Comparison of ENCODE assay signal across 19 cellular contexts in the genomic region with DNA sequence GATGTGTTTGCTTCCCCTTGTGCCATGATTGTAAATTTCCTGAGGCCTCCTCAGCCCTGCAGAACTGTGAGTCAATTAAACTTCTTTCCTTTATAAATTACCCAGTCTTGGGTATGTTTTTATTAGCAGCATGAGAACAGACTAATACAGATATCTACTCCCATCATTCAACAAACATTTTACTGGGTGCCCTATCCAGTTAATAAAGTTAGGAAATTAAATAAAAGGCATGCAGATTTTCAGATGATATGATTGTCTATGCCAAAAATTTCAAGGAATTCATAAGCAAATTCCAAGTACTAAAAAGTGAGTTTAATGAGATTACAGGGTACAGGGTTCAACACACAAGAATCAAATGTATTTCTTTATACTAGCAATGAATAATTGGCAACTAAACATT.
"Had no signal": no experiment of that assay in that cellular context is flagged by ENCODE, and none has a peak within 500 bp of the region (broad histone marks: within the 10 kb centered on the region; RNA-seq: fewer than 3 reads in every experiment).

No MANE protein-coding gene starts in this region.

- H3K27me3 ChIP-seq: colonic mucosa, esophagus muscularis mucosa, foreskin keratinocyte, heart right ventricle, left lung had no signal

- H3K4me1 Mint-ChIP-seq: mesothelial cell of epicardium had no signal

- DNase-seq: colonic mucosa; cortex of kidney; effector CD8-positive, alpha-beta T cell; effector memory CD8-positive, alpha-beta T cell; endodermal cell; foreskin keratinocyte; glutamatergic neuron; head of caudate nucleus; heart right ventricle; hippocampal formation; left cardiac atrium; left lung; left ventricle myocardium superior; lower lobe of right lung; mesenchymal stem cell; naive thymus-derived CD4-positive, alpha-beta T cell had no signal

- ATAC-seq: effector memory CD8-positive, alpha-beta T cell; foreskin keratinocyte; heart right ventricle; left cardiac atrium; left lung; left ventricle myocardium superior; lower lobe of right lung; naive thymus-derived CD4-positive, alpha-beta T cell had no signal

- H3K27ac Mint-ChIP-seq: dendritic cell treated with granulocyte-macrophage colony-stimulating factor and Interleukin-4, amounts not matched to agents 40 ng/mL and 50 ng/mL, for 4 days; effector memory CD8-positive, alpha-beta T cell; endodermal cell; mesothelial cell of epicardium; naive thymus-derived CD4-positive, alpha-beta T cell had no signal

- H3K4me3 ChIP-seq: colonic mucosa, esophagus muscularis mucosa, heart right ventricle, left lung, lower lobe of right lung had no signal

- H3K4me1 ChIP-seq: colonic mucosa, esophagus muscularis mucosa, foreskin keratinocyte, heart right ventricle, left lung, lower lobe of right lung had no signal

- H3K36me3 ChIP-seq: colonic mucosa, left lung, lower lobe of right lung had no signal

- H3K9me3 ChIP-seq: colonic mucosa, esophagus muscularis mucosa, heart right ventricle, left lung, lower lobe of right lung had no signal

- H3K27me3 Mint-ChIP-seq: dendritic cell treated with granulocyte-macrophage colony-stimulating factor and Interleukin-4, amounts not matched to agents 40 ng/mL and 50 ng/mL, for 4 days; effector memory CD8-positive, alpha-beta T cell; naive thymus-derived CD4-positive, alpha-beta T cell had no signal

- H3K27ac ChIP-seq: colonic mucosa, esophagus muscularis mucosa, foreskin keratinocyte, heart right ventricle, left lung, lower lobe of right lung had no signal

- H3K9me3 Mint-ChIP-seq: dendritic cell treated with granulocyte-macrophage colony-stimulating factor and Interleukin-4, amounts not matched to agents 40 ng/mL and 50 ng/mL, for 4 days; effector memory CD8-positive, alpha-beta T cell; endodermal cell had no signal

- H3K4me3 Mint-ChIP-seq: dendritic cell treated with granulocyte-macrophage colony-stimulating factor and Interleukin-4, amounts not matched to agents 40 ng/mL and 50 ng/mL, for 4 days; effector memory CD8-positive, alpha-beta T cell; endodermal cell; mesothelial cell of epicardium; naive thymus-derived CD4-positive, alpha-beta T cell had no signal
